In the genomic region with DNA sequence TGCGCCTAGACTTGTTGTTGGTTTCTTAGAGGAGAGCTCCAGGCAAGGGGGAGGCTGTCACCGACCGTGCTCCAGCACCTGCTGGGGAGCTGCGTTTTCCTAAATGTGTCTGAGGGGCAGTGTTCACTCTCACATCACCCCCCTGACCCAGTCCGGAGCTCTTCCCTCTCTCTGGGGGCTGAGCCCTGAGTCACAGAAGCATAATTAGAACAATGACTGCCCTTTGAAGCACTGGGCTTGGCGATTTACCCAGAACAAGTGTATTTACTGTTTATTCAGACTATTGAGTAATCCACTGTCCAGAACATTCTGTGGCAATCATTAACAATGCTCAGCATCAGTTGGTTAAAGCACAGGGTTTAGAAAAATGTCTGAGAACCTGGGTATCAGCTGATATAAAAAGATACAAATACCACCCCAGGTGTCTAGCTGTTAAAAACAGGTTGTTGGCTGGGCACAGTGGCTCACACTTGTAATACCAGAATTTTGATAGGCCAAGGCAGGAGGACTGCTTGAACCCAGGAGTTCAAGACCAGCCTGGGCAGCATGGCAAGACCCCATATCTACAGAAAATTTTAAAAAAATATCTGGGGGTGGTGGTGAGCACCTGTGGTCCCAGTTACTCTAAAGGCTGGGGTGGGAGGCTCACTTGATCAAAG, we compare ENCODE assay signal across 12 cellular contexts. TPM values are rescaled to one million over a fixed set of nuclear protein-coding genes. Genes with fewer than 3 reads are reported as not detected.
DNase-seq lines count a peak whose midpoint lies in the region; ATAC-seq and TF ChIP-seq lines count a peak whose summit lies in the region.
"Had no signal": no experiment of that assay in that cellular context is flagged by ENCODE, and none has a peak within 500 bp of the region (broad histone marks: within the 10 kb centered on the region; RNA-seq: fewer than 3 reads in every experiment).

No MANE protein-coding gene starts in this region.

- no peaks in the 10 kb centered on the region for H3K27me3 Mint-ChIP-seq in CD8-positive, alpha-beta T cell (ENCODE audit: low read depth)

- no peaks in the 10 kb centered on the region for H3K9me3 Mint-ChIP-seq in CD8-positive, alpha-beta T cell
- H3K9me3 Mint-ChIP-seq: neural crest cell had no signal

- DNase-seq in LHCN-M2 (ENCODE audit: low read depth) (peak; percentile 85), epithelial cell of prostate (ENCODE audit: low read depth, low spot score) (peak; percentile 16), tibial artery (peak; percentile 86 to 90), erythroblast (lab: John Stamatoyannopoulos, UW) (no peak)
- DNase-seq in CD8-positive, alpha-beta T cell = no peak
- DNase-seq in stimulated activated naive CD4-positive, alpha-beta T cell (lab: John Stamatoyannopoulos, UW) = no peak
- DNase-seq: activated CD8-positive, alpha-beta T cell treated with anti-CD3 and anti-CD28 coated beads for 36 hours; effector CD4-positive, alpha-beta T cell; Karpas-422 had no signal

- H3K4me3 ChIP-seq in liver (ENCODE audit: low read depth in 1 of 3, low read length in 3 of 3) = no peak overlapping the region
- no peak overlapping the region for H3K4me3 ChIP-seq in tibial artery
- no peak overlapping the region for H3K4me3 ChIP-seq in CD8-positive, alpha-beta T cell (ENCODE audit: low read depth, low read length)

- TF ChIP-seq POLR2A in erythroblast (IDR thresholded peaks at IDR 0.05; ENCODE audit: low read length) = no peak

- TF ChIP-seq RAD21 in liver (IDR thresholded peaks at IDR 0.05) = peak in 1 of 2 donors; percentile 50

- intact Hi-C loops in tibial artery (cut with DNase I; ENCODE audit: low total_unique reads) = no loop called here
- intact Hi-C loops in CD8-positive, alpha-beta T cell (cut with DNase I, micrococcal nuclease) = no loop called here

- CTCF ChIA-PET in CD8-positive, alpha-beta T cell (lab: Charles Lee) = no interaction called here

- no peak overlapping the region for H3K4me3 Mint-ChIP-seq in CD8-positive, alpha-beta T cell
- H3K4me3 Mint-ChIP-seq: activated CD8-positive, alpha-beta T cell treated with anti-CD3 and anti-CD28 coated beads for 36 hours; neural crest cell had no signal

- H3K27ac Mint-ChIP-seq in CD8-positive, alpha-beta T cell = no peak overlapping the region
- H3K27ac Mint-ChIP-seq: activated CD8-positive, alpha-beta T cell treated with anti-CD3 and anti-CD28 coated beads for 36 hours had no signal

- POLR2A ChIA-PET in CD8-positive, alpha-beta T cell (lab: Charles Lee) = no interaction called here

- H3K4me1 ChIP-seq in liver (ENCODE audit: control insufficient read depth in 4 of 4, insufficient read depth in 4 of 4, low read length in 3 of 4) (peaks cover 9 to 21% (median 14%) of the 10 kb centered on the region in 4 donors), tibial artery (peaks cover 0 to 34% (median 32%) of the 10 kb centered on the region in 4 donors)
- peaks cover 5% of the 10 kb centered on the region for H3K4me1 ChIP-seq in CD8-positive, alpha-beta T cell (ENCODE audit: insufficient read depth, low read length)

- TF ChIP-seq CTCF in liver (IDR thresholded peaks at IDR 0.05; ENCODE audit: low read depth, low read length, missing input control) = no peak
- no peak for TF ChIP-seq CTCF in tibial artery (IDR thresholded peaks at IDR 0.05)
- TF ChIP-seq CTCF in CD8-positive, alpha-beta T cell (IDR thresholded peaks at IDR 0.05) = no peak

- H3K27ac ChIP-seq in epithelial cell of prostate (no peak overlapping the region), liver (ENCODE audit: low read depth in 1 of 2, low read length in 2 of 2) (peak overlapping the region; percentile 85 to 96), tibial artery (peak overlapping the region; percentile 79 to 81)
- H3K27ac ChIP-seq in CD8-positive, alpha-beta T cell (ENCODE audit: low read depth, low read length) = no peak overlapping the region

- no peak for ATAC-seq in GM18858 (IDR thresholded peaks at IDR 0.05; ENCODE audit: unreplicated experiment)
- no peak for ATAC-seq in CD8-positive, alpha-beta T cell
- ATAC-seq: activated CD8-positive, alpha-beta T cell treated with anti-CD3 and anti-CD28 coated beads for 36 hours had no signal

- 36% methylated on average over 6 of the region's 6 CpGs for WGBS in liver

- H3K36me3 ChIP-seq in liver (ENCODE audit: control insufficient read depth in 4 of 4, insufficient read depth in 3 of 4, low read depth in 1 of 4, low read length in 3 of 4) (no peaks in the 10 kb centered on the region), tibial artery (no peaks in the 10 kb centered on the region)
- no peaks in the 10 kb centered on the region for H3K36me3 ChIP-seq in CD8-positive, alpha-beta T cell (ENCODE audit: insufficient read depth, low read length)

- H3K27me3 ChIP-seq in liver (ENCODE audit: control insufficient read depth in 4 of 4, insufficient read depth in 4 of 4, low read length in 3 of 4) = no peaks in the 10 kb centered on the region
- H3K27me3 ChIP-seq in tibial artery = no peaks in the 10 kb centered on the region
- H3K27me3 ChIP-seq in CD8-positive, alpha-beta T cell (ENCODE audit: insufficient read depth, low read length) = no peaks in the 10 kb centered on the region

- H3K36me3 Mint-ChIP-seq in CD8-positive, alpha-beta T cell = no peaks in the 10 kb centered on the region

- H3K4me1 Mint-ChIP-seq in CD8-positive, alpha-beta T cell (ENCODE audit: low read depth) = peaks cover 9% of the 10 kb centered on the region

- H3K9me3 ChIP-seq in liver (ENCODE audit: control insufficient read depth in 4 of 4, low read length in 3 of 4) = no peaks in the 10 kb centered on the region
- no peaks in the 10 kb centered on the region for H3K9me3 ChIP-seq in tibial artery
- no peaks in the 10 kb centered on the region for H3K9me3 ChIP-seq in CD8-positive, alpha-beta T cell (ENCODE audit: low read length)

- H3K9ac ChIP-seq in liver (ENCODE audit: low read depth in 1 of 2, low read length in 2 of 2) = peak overlapping the region in 1 of 2 donors; percentile 59

TF ChIP-seq in liver, 16 proteins besides CTCF, POLR2A, EP300 and RAD21 (continues in another document):
- TF ChIP-seq HNF4G (IDR thresholded peaks at IDR 0.05) = no peak
- TF ChIP-seq FOXA2 (IDR thresholded peaks at IDR 0.05) = peak; percentile 81
- peak; percentile 56 to 69 for TF ChIP-seq RXRA (IDR thresholded peaks at IDR 0.05)
- TF ChIP-seq SP1 (IDR thresholded peaks at IDR 0.05) = peak; percentile 92
- peak; percentile 92 for TF ChIP-seq YY1 (IDR thresholded peaks at IDR 0.05)
- peak; percentile 64 for TF ChIP-seq MAX (IDR thresholded peaks at IDR 0.05)
- no peak for TF ChIP-seq NR2F2 (IDR thresholded peaks at IDR 0.05)
- peak in 1 of 2 donors; percentile 29 for TF ChIP-seq GABPA (IDR thresholded peaks at IDR 0.05 in 1 of 2, conservative IDR thresholded peaks at IDR 0.05 in 1 of 2)
- TF ChIP-seq HNF4A (conservative IDR thresholded peaks at IDR 0.05) = peak; percentile 69 to 70
- TF ChIP-seq, protein P1, sequence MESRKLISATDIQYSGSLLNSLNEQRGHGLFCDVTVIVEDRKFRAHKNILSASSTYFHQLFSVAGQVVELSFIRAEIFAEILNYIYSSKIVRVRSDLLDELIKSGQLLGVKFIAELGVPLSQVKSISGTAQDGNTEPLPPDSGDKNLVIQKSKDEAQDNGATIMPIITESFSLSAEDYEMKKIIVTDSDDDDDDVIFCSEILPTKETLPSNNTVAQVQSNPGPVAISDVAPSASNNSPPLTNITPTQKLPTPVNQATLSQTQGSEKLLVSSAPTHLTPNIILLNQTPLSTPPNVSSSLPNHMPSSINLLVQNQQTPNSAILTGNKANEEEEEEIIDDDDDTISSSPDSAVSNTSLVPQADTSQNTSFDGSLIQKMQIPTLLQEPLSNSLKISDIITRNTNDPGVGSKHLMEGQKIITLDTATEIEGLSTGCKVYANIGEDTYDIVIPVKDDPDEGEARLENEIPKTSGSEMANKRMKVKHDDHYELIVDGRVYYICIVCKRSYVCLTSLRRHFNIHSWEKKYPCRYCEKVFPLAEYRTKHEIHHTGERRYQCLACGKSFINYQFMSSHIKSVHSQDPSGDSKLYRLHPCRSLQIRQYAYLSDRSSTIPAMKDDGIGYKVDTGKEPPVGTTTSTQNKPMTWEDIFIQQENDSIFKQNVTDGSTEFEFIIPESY (IDR thresholded peaks at IDR 0.05) = no peak
- TF ChIP-seq FOXA1 (IDR thresholded peaks at IDR 0.05) = peak; percentile 32
- no peak for TF ChIP-seq EGR1 (IDR thresholded peaks at IDR 0.05; ENCODE audit: low read depth in 2 of 2)
- TF ChIP-seq, protein P2, sequence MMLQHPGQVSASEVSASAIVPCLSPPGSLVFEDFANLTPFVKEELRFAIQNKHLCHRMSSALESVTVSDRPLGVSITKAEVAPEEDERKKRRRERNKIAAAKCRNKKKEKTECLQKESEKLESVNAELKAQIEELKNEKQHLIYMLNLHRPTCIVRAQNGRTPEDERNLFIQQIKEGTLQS (IDR thresholded peaks at IDR 0.05) = peak; percentile 96
- TF ChIP-seq JUND (IDR thresholded peaks at IDR 0.05) = peak; percentile 95 to 98

RNA-seq across cellular contexts. Expression of gene CES4A, which starts 8.1 kb away (rescaled TPM):
- total RNA-seq in LHCN-M2 (2014; rRNA removed) = 0.06 and 0.77 TPM in 2 replicates
- polyA plus RNA-seq in LHCN-M2 (2012) = 0.06 TPM
- total RNA-seq in liver = 10 to 100 TPM in 1 of 2 donors, 1 to 10 TPM in 1; 1.6 to 20.5 TPM
- 10 to 100 TPM in 1 of 2 donors, 1 to 10 TPM in 1; 5.4 to 17.1 TPM for polyA plus RNA-seq in liver
- 1 to 10 TPM; 5.6 TPM for total RNA-seq in CD8-positive, alpha-beta T cell

RNA-seq across cellular contexts. Expression of gene CBFB, which starts 32.5 kb away (rescaled TPM):
- total RNA-seq in LHCN-M2 (2014; rRNA removed) (121 and 123 TPM in 2 replicates), liver (10 to 100 TPM; 14.4 to 19.3 TPM)
- 41.4 TPM for polyA plus RNA-seq in LHCN-M2 (2012)
- polyA plus RNA-seq in liver = 1 to 10 TPM; 6.8 to 8.0 TPM
- 10 to 100 TPM; 52.3 to 58.6 TPM for total RNA-seq in CD8-positive, alpha-beta T cell

RNA-seq across cellular contexts. Expression of gene CES3, which starts 35.4 kb away (rescaled TPM):
- 0.75 and 0.96 TPM in 2 replicates for total RNA-seq in LHCN-M2 (2014; rRNA removed)
- polyA plus RNA-seq in LHCN-M2 (2012) = 0.05 TPM
- 10 to 100 TPM in 1 of 2 donors, under 1 TPM in 1; 0.19 to 28.3 TPM for total RNA-seq in liver
- 10 to 100 TPM; 12.3 to 12.7 TPM for polyA plus RNA-seq in liver
- 1 to 10 TPM in 1 of 2 experiments, under 1 TPM in 1; 0.71 to 1.2 TPM for total RNA-seq in CD8-positive, alpha-beta T cell

Comparison
In these comparisons a context has a peak if more than half of its experiments do, and no peak if none do; other contexts are left out.
1. DNase-seq: peak in LHCN-M2 (single experiment), epithelial cell of prostate (single experiment) and tibial artery (2 of 2); none in erythroblast (0 of 2), CD8-positive, alpha-beta T cell (0 of 7) and stimulated activated naive CD4-positive, alpha-beta T cell (0 of 6).
2. H3K27ac ChIP-seq: peak in liver (2 of 2) and tibial artery (2 of 2); none in epithelial cell of prostate (single experiment) and CD8-positive, alpha-beta T cell (single experiment).